Comparison of ENCODE assay signal across 10 cellular contexts in the genomic region with DNA sequence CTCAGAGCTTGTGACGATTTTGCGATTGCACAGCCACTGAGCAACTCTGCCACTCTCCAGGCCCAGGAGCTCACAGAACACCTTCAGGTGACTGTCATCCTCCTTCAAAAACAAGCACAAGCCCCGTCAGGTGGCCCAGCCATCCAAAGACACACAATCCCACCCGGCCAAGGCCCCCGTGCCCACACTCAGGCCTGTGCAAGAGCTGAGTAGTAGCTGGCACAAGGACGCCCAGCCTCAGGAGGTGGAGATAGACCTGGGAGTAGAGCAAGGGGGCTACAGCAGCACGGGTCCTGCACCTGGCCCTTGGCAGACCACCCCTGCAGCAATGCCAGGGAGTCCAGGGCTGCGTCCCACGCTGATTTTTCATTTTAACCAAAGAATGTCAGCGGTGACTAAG. TPM values are rescaled to one million over a fixed set of nuclear protein-coding genes. Genes with fewer than 3 reads are reported as not detected.
DNase-seq lines count a peak whose midpoint lies in the region; ATAC-seq and TF ChIP-seq lines count a peak whose summit lies in the region.
"Had no signal": no experiment of that assay in that cellular context is flagged by ENCODE, and none has a peak within 500 bp of the region (broad histone marks: within the 10 kb centered on the region; RNA-seq: fewer than 3 reads in every experiment).

No MANE protein-coding gene starts in this region.

- H3K27me3 Mint-ChIP-seq in activated naive CD8-positive, alpha-beta T cell treated with anti-CD3 and anti-CD28 coated beads, Interleukin-2, amount 10 ng/mL, durations not matched to agents 7 days and 5 days: no peaks in the 10 kb centered on the region
- no peaks in the 10 kb centered on the region for H3K27me3 Mint-ChIP-seq in activated naive CD8-positive, alpha-beta T cell treated with anti-CD3 and anti-CD28 coated beads for 36 hours

- H3K36me3 ChIP-seq in mucosa of stomach (ENCODE audit: control insufficient read depth, insufficient read depth, low read length): peaks cover 8% of the 10 kb centered on the region
- no peaks in the 10 kb centered on the region for H3K36me3 ChIP-seq in tibial nerve
- H3K36me3 ChIP-seq: BE2C, WERI-Rb-1 had no signal

- H3K9me3 Mint-ChIP-seq in activated naive CD8-positive, alpha-beta T cell treated with anti-CD3 and anti-CD28 coated beads, Interleukin-2, amount 10 ng/mL, durations not matched to agents 7 days and 5 days: no peaks in the 10 kb centered on the region
- H3K9me3 Mint-ChIP-seq in activated naive CD8-positive, alpha-beta T cell treated with anti-CD3 and anti-CD28 coated beads for 36 hours: no peaks in the 10 kb centered on the region

- TF ChIP-seq CTCF in tibial nerve (IDR thresholded peaks at IDR 0.05): no peak

- peaks cover 7% of the 10 kb centered on the region for H3K36me3 Mint-ChIP-seq in activated naive CD8-positive, alpha-beta T cell treated with anti-CD3 and anti-CD28 coated beads, Interleukin-2, amount 10 ng/mL, durations not matched to agents 7 days and 5 days
- H3K36me3 Mint-ChIP-seq in activated naive CD8-positive, alpha-beta T cell treated with anti-CD3 and anti-CD28 coated beads for 36 hours: peaks cover 7% of the 10 kb centered on the region

- no peaks in the 10 kb centered on the region for H3K9me3 ChIP-seq in mucosa of stomach (ENCODE audit: control insufficient read depth, low read length)
- no peaks in the 10 kb centered on the region for H3K9me3 ChIP-seq in tibial nerve
- H3K9me3 ChIP-seq: BE2C had no signal

- no peak for ATAC-seq in activated naive CD8-positive, alpha-beta T cell treated with anti-CD3 and anti-CD28 coated beads, Interleukin-2, amount 10 ng/mL, durations not matched to agents 7 days and 5 days (ENCODE audit: low read depth)
- ATAC-seq in left colon: no peak

- H3K27me3 ChIP-seq in mucosa of stomach (ENCODE audit: control insufficient read depth, insufficient read depth, low read length) (no peaks in the 10 kb centered on the region), tibial nerve (no peaks in the 10 kb centered on the region)
- H3K27me3 ChIP-seq: BE2C had no signal

- no peak for DNase-seq in activated naive CD8-positive, alpha-beta T cell treated with anti-CD3 and anti-CD28 coated beads, Interleukin-2, amount 10 ng/mL, durations not matched to agents 7 days and 5 days
- no peak for DNase-seq in activated naive CD8-positive, alpha-beta T cell treated with anti-CD3 and anti-CD28 coated beads for 36 hours
- no peak for DNase-seq in tibial nerve (ENCODE audit: low spot score in 2 of 2)
- no peak for DNase-seq in HK-2 (ENCODE audit: unreplicated experiment)
- no peak for DNase-seq in NCI-H2081 treated with DMSO at 0.1 percent for 48 hours (lab: John Stamatoyannopoulos, UW)
- DNase-seq in left colon: no peak
- DNase-seq: WERI-Rb-1 had no signal

- WGBS in tibial nerve, 2 donors: 92 to 96% methylated on average over 8 to 10 of the region's 10 CpGs

- H3K4me1 Mint-ChIP-seq in activated naive CD8-positive, alpha-beta T cell treated with anti-CD3 and anti-CD28 coated beads, Interleukin-2, amount 10 ng/mL, durations not matched to agents 7 days and 5 days: peaks cover 50% of the 10 kb centered on the region
- peaks cover 38% of the 10 kb centered on the region for H3K4me1 Mint-ChIP-seq in activated naive CD8-positive, alpha-beta T cell treated with anti-CD3 and anti-CD28 coated beads for 36 hours

- intact Hi-C loops in left colon (cut with DNase I, micrococcal nuclease): no loop called here

- TF ChIP-seq POLR2A in tibial nerve (IDR thresholded peaks at IDR 0.05): no peak

- POLR2A ChIA-PET in activated naive CD8-positive, alpha-beta T cell treated with anti-CD3 and anti-CD28 coated beads, Interleukin-2, amount 10 ng/mL, durations not matched to agents 7 days and 5 days (lab: Charles Lee): interaction anchor here (1.0 to 1.9 kb wide), 3 partner anchors 71 to 473 kb away, joined by 3 to 11 read pairs (median 4); no protein-coding TSS in a partner anchor

- peak overlapping the region; percentile 53 for H3K9ac ChIP-seq in mucosa of stomach (ENCODE audit: low read length)

- no peak for TF ChIP-seq EP300 in tibial nerve (IDR thresholded peaks at IDR 0.05)

- H3K4me3 ChIP-seq in mucosa of stomach (ENCODE audit: low read length) (no peak overlapping the region), tibial nerve (no peak overlapping the region)

- H3K4me1 ChIP-seq in mucosa of stomach (ENCODE audit: control insufficient read depth, insufficient read depth, low read length): peaks cover 33% of the 10 kb centered on the region
- H3K4me1 ChIP-seq in tibial nerve: peaks cover 0 to 29% (median 10%) of the 10 kb centered on the region in 4 donors

- no peak overlapping the region for H3K4me3 Mint-ChIP-seq in activated naive CD8-positive, alpha-beta T cell treated with anti-CD3 and anti-CD28 coated beads, Interleukin-2, amount 10 ng/mL, durations not matched to agents 7 days and 5 days
- no peak overlapping the region for H3K4me3 Mint-ChIP-seq in activated naive CD8-positive, alpha-beta T cell treated with anti-CD3 and anti-CD28 coated beads for 36 hours

- H3K27ac Mint-ChIP-seq in activated naive CD8-positive, alpha-beta T cell treated with anti-CD3 and anti-CD28 coated beads, Interleukin-2, amount 10 ng/mL, durations not matched to agents 7 days and 5 days: peak overlapping the region; percentile 92
- no peak overlapping the region for H3K27ac Mint-ChIP-seq in activated naive CD8-positive, alpha-beta T cell treated with anti-CD3 and anti-CD28 coated beads for 36 hours

- H3K27ac ChIP-seq in angular gyrus (ENCODE audit: low read depth, low read length): peak overlapping the region; percentile 22
- H3K27ac ChIP-seq in tibial nerve: peak overlapping the region in 3 of 4 donors; percentile 64 to 77 (median 65)
- H3K27ac ChIP-seq: WERI-Rb-1 had no signal

RNA-seq across cellular contexts. Expression of a gene that starts 34.6 kb away (rescaled TPM):
- 1 to 10 TPM; 1.6 to 1.9 TPM for total RNA-seq in activated naive CD8-positive, alpha-beta T cell treated with anti-CD3 and anti-CD28 coated beads, Interleukin-2, amount 10 ng/mL, durations not matched to agents 7 days and 5 days
- total RNA-seq in activated naive CD8-positive, alpha-beta T cell treated with anti-CD3 and anti-CD28 coated beads for 36 hours: under 1 TPM; 0.56 to 0.98 TPM
- total RNA-seq in tibial nerve (10 to 100 TPM in 3 of 4 donors, 1 to 10 TPM in 1; 9.8 to 39.3 (median 12.6) TPM), left colon (10 to 100 TPM; 73.9 to 90.9 TPM)
